Comparison of ENCODE assay signal across 1 cellular context in genomic region chr1:47921935-47922415, GRCh38.
TF ChIP-seq lines count a peak whose summit lies in the region.

No MANE protein-coding gene starts in this region.

TF ChIP-seq in K562, 482 proteins besides CTCF, POLR2A, EP300 and RAD21 (continued from another document):
- TF ChIP-seq HSF4 (CRISPR knock-in tag; IDR thresholded peaks at IDR 0.05; ENCODE audit: borderline replicate concordance) (no peak), CREM (IDR thresholded peaks at IDR 0.05; ENCODE audit: low read depth) (peak; percentile 19; the same call in 1 of the 2 replicates), PCBP2 (IDR thresholded peaks at IDR 0.05; ENCODE audit: low read depth, low read length, poor library complexity, severe bottlenecking) (no peak), SNIP1 (IDR thresholded peaks at IDR 0.05; ENCODE audit: low read depth) (no peak), STAT5A (IDR thresholded peaks at IDR 0.05; ENCODE audit: borderline replicate concordance, low read length) (peak; percentile 61), CTBP1 (IDR thresholded peaks at IDR 0.05; ENCODE audit: borderline replicate concordance) (peak; percentile 62; the same call in 1 of the 2 replicates), NR1H2 (CRISPR knock-in tag; IDR thresholded peaks at IDR 0.05) (no peak), CEBPG (CRISPR knock-in tag; IDR thresholded peaks at IDR 0.05) (no peak), CEBPG (tag; conservative IDR thresholded peaks at IDR 0.05 in 1 of 2, IDR thresholded peaks at IDR 0.05 in 1 of 2) (no peak), MTA2 (IDR thresholded peaks at IDR 0.05; ENCODE audit: low read depth) (peak; percentile 68), SMARCA5 (IDR thresholded peaks at IDR 0.05) (0 out of 2 replicates have a peak, but pooled peaks have one; percentile 20), ESRRA (IDR thresholded peaks at IDR 0.05; ENCODE audit: borderline replicate concordance, low read depth) (0 out of 2 replicates have a peak, but pooled peaks have one; percentile 56), ZNF644 (tag; IDR thresholded peaks at IDR 0.05; ENCODE audit: low read depth) (peak; percentile 81), ARID3A (IDR thresholded peaks at IDR 0.05; ENCODE audit: borderline replicate concordance, low read depth, low read length) (no peak), ZBTB9 (CRISPR knock-in tag; IDR thresholded peaks at IDR 0.05) (peak; percentile 88; the same call in 1 of the 2 replicates), ZNF24 (IDR thresholded peaks at IDR 0.05) (no peak), MAZ (CRISPR knock-in tag; conservative IDR thresholded peaks at IDR 0.05 in 1 of 2, IDR thresholded peaks at IDR 0.05 in 1 of 2) (peak in 1 of 2 experiments; percentile 57; a peak in 1 of 4 replicates), NONO (IDR thresholded peaks at IDR 0.05; ENCODE audit: low read depth in 2 of 2, low read length in 1 of 2) (no peak), NRF1 (conservative IDR thresholded peaks at IDR 0.05 in 1 of 2, IDR thresholded peaks at IDR 0.05 in 1 of 2) (peak; percentile 14 to 28; a peak in 2 of 4 replicates), CBFA2T3 (IDR thresholded peaks at IDR 0.05) (peak; percentile 85), ZKSCAN8 (CRISPR knock-in tag; IDR thresholded peaks at IDR 0.05) (no peak), SOX6 (IDR thresholded peaks at IDR 0.05) (peak; percentile 70; the same call in 1 of the 2 replicates), TCF3 (CRISPR knock-in tag; IDR thresholded peaks at IDR 0.05) (peak; percentile 64), ZNF311 (CRISPR knock-in tag; IDR thresholded peaks at IDR 0.05) (no peak), HMBOX1 (IDR thresholded peaks at IDR 0.05) (peak; percentile 63), MEF2A (IDR thresholded peaks at IDR 0.05; ENCODE audit: control insufficient read depth, low read depth, low read length) (no peak), RBM25 (IDR thresholded peaks at IDR 0.05; ENCODE audit: low read depth, low read length, severe bottlenecking) (peak; percentile 77), NR2C2 (CRISPR knock-in tag; IDR thresholded peaks at IDR 0.05) (no peak), NR2C2 (tag; IDR thresholded peaks at IDR 0.05) (0 out of 2 replicates have a peak, but pooled peaks have one; percentile 19), ZNF165 (CRISPR knock-in tag; IDR thresholded peaks at IDR 0.05; ENCODE audit: borderline replicate concordance) (peak; percentile 84; the same call in 1 of the 2 replicates), SRSF1 (IDR thresholded peaks at IDR 0.05; ENCODE audit: low read depth, low read length) (no peak), BCL6 (CRISPR knock-in tag; IDR thresholded peaks at IDR 0.05) (peak; percentile 58; the same call in 1 of the 2 replicates), ZNF395 (CRISPR knock-in tag; IDR thresholded peaks at IDR 0.05) (peak; percentile 69; the same call in 1 of the 2 replicates), ZNF175 (CRISPR knock-in tag; IDR thresholded peaks at IDR 0.05; ENCODE audit: low read depth) (0 out of 2 replicates have a peak, but pooled peaks have one; percentile 12), ZNF764 (CRISPR knock-in tag; IDR thresholded peaks at IDR 0.05; ENCODE audit: low read depth) (0 out of 2 replicates have a peak, but pooled peaks have one; percentile 36), CBFA2T2 (conservative IDR thresholded peaks at IDR 0.05) (peak; percentile 82), KDM1A (IDR thresholded peaks at IDR 0.05) (peak; percentile 28 to 29; a peak in 2 of 4 replicates), ZNF766 (CRISPR knock-in tag; conservative IDR thresholded peaks at IDR 0.05) (peak; percentile 88), FOXM1 (IDR thresholded peaks at IDR 0.05; ENCODE audit: low read depth) (peak; percentile 61; the same call in 1 of the 2 replicates), FOXM1 (CRISPR knock-in tag; IDR thresholded peaks at IDR 0.05; ENCODE audit: low read depth) (no peak), TAF15 (IDR thresholded peaks at IDR 0.05; ENCODE audit: low read depth, low read length) (no peak)
